Comparison of ENCODE assay signal across 8 cellular contexts in genomic region chr19:45406957-45407375, GRCh38. TPM values are rescaled to one million over a fixed set of nuclear protein-coding genes. Genes with fewer than 3 reads are reported as not detected.
DNase-seq lines count a peak whose midpoint lies in the region; ATAC-seq, FAIRE-seq and TF ChIP-seq lines count a peak whose summit lies in the region.

No MANE protein-coding gene starts in this region.

- H3K4me3 ChIP-seq in HepG2 (replicated peaks in 1 of 3; ENCODE audit: insufficient read depth in 1 of 3, low read depth in 2 of 3, low read length in 3 of 3), result peak overlapping the region; percentile 75 to 84 (median 84)
- H3K4me3 ChIP-seq in tibial artery, result peak overlapping the region; percentile 59 to 64

- no TSS peak for BruUV-seq in HepG2 (replicated peaks; lab: Mats Ljungman, UMichigan)

- peak overlapping the region; percentile 98 for H3K4me3 Mint-ChIP-seq in activated naive CD4-positive, alpha-beta T cell treated with anti-CD3 and anti-CD28 coated beads, Interleukin-2, amount 50 U/mL, for 24 hours
- peak overlapping the region; percentile 98 for H3K4me3 Mint-ChIP-seq in activated naive CD8-positive, alpha-beta T cell

- in situ Hi-C loops in HepG2 (cut with HindIII; ENCODE audit: extremely low pct_ligation_motif_present, low pct_unique_long_range_greater_than_20kb), result no loop called here

- TF ChIP-seq POLR2A in HepG2 (IDR thresholded peaks at IDR 0.05; ENCODE audit: insufficient read depth in 1 of 2, low read depth in 2 of 2, low read length in 2 of 2), result no peak

- H3K27ac ChIP-seq in HepG2 (ENCODE audit: extremely low read length, insufficient read depth, low read length), result peak overlapping the region; percentile 92
- peak overlapping the region; percentile 85 to 89 for H3K27ac ChIP-seq in tibial artery

- H4K20me1 ChIP-seq in HepG2 (ENCODE audit: insufficient read depth, low read length), result no peaks in the 10 kb centered on the region

- POLR2A ChIA-PET in HepG2 (lab: Yijun Ruan, JAX), result interaction anchor here (0.7 kb wide), 1 partner anchor 15 kb away, joined by 3 read pairs; no protein-coding TSS in a partner anchor

- no peaks in the 10 kb centered on the region for H3K9me3 ChIP-seq in HepG2 (ENCODE audit: low read length)
- H3K9me3 ChIP-seq in tibial artery, result no peaks in the 10 kb centered on the region

- H3K4me1 ChIP-seq in HepG2 (ENCODE audit: insufficient read depth, low read length) (peaks cover 29% of the 10 kb centered on the region), tibial artery (peaks cover 0 to 46% (median 34%) of the 10 kb centered on the region in 4 donors)

- peak overlapping the region; percentile 85 for H3K4me2 ChIP-seq in HepG2 (ENCODE audit: low read depth, low read length)

- 0% methylated on average over 15 of the region's 16 CpGs for WGBS in HepG2 (ENCODE audit: low lambda C conversion rate)

- TF ChIP-seq CTCF in HepG2 (CRISPR knock-in tag; IDR thresholded peaks at IDR 0.05), result no peak
- TF ChIP-seq CTCF in tibial artery (IDR thresholded peaks at IDR 0.05), result no peak

- H3K9me3 Mint-ChIP-seq in activated naive CD4-positive, alpha-beta T cell treated with anti-CD3 and anti-CD28 coated beads, Interleukin-2, amount 50 U/mL, for 24 hours, result no peaks in the 10 kb centered on the region
- H3K9me3 Mint-ChIP-seq in activated naive CD8-positive, alpha-beta T cell (ENCODE audit: low read depth), result no peaks in the 10 kb centered on the region

- peaks cover 17% of the 10 kb centered on the region for H3K27me3 Mint-ChIP-seq in activated naive CD4-positive, alpha-beta T cell treated with anti-CD3 and anti-CD28 coated beads, Interleukin-2, amount 50 U/mL, for 24 hours
- H3K27me3 Mint-ChIP-seq in activated naive CD8-positive, alpha-beta T cell, result peaks cover 10% of the 10 kb centered on the region

- H3K4me1 Mint-ChIP-seq in activated naive CD4-positive, alpha-beta T cell treated with anti-CD3 and anti-CD28 coated beads, Interleukin-2, amount 50 U/mL, for 24 hours, result peaks cover 50% of the 10 kb centered on the region
- peaks cover 33% of the 10 kb centered on the region for H3K4me1 Mint-ChIP-seq in activated naive CD8-positive, alpha-beta T cell (ENCODE audit: low read depth)

- no peak for TF ChIP-seq RAD21 in HepG2 (CRISPR knock-in tag; IDR thresholded peaks at IDR 0.05)

- FAIRE-seq in HepG2 (lab: Jason Lieb, UNC), result no peak

- ATAC-seq in HepG2, result no peak

- H3K36me3 Mint-ChIP-seq in activated naive CD4-positive, alpha-beta T cell treated with anti-CD3 and anti-CD28 coated beads, Interleukin-2, amount 50 U/mL, for 24 hours, result peaks cover 4% of the 10 kb centered on the region
- H3K36me3 Mint-ChIP-seq in activated naive CD8-positive, alpha-beta T cell, result peaks cover 3% of the 10 kb centered on the region

- peaks cover 23% of the 10 kb centered on the region for H3K79me2 ChIP-seq in HepG2 (ENCODE audit: insufficient read depth, low read length)

- H3K27me3 ChIP-seq in HepG2 (ENCODE audit: control insufficient read depth in 1 of 2, insufficient read depth in 2 of 2, low read length in 2 of 2) (no peaks in the 10 kb centered on the region; a peak in 1 of 5 replicates), tibial artery (no peaks in the 10 kb centered on the region)

- peak overlapping the region; percentile 4 for H3K27ac Mint-ChIP-seq in activated naive CD4-positive, alpha-beta T cell treated with anti-CD3 and anti-CD28 coated beads, Interleukin-2, amount 50 U/mL, for 24 hours
- H3K27ac Mint-ChIP-seq in activated naive CD8-positive, alpha-beta T cell, result peak overlapping the region; percentile 96

- intact Hi-C loops in HepG2 (cut with micrococcal nuclease; ENCODE audit: unreplicated experiment), result no loop called here
- intact Hi-C loops in tibial artery (cut with DNase I; ENCODE audit: low total_unique reads), result no loop called here

- H2AFZ ChIP-seq in HepG2 (ENCODE audit: low read length), result no peak overlapping the region

- CTCF ChIA-PET in HepG2 (lab: Yijun Ruan, JAX; ENCODE audit: low intra/inter-chr PET ratio, low total read pairs), result no interaction called here

- peak overlapping the region; percentile 94 for H3K9ac ChIP-seq in HepG2 (ENCODE audit: insufficient read depth, low read depth, low read length)

- no peak for DNase-seq in activated naive CD4-positive, alpha-beta T cell treated with Interleukin-2 at 50 U/mL for 16 hours
- no peak for DNase-seq in HepG2 (ENCODE audit: low spot score)
- no peak for DNase-seq in tibial artery
- DNase-seq in midbrain (lab: John Stamatoyannopoulos, UW), result no peak
- DNase-seq in iPS-NIHi11 (ENCODE audit: low spot score), result no peak
- no peak for DNase-seq in NCI-H1436 treated with DMSO at 0.1 percent for 48 hours (lab: John Stamatoyannopoulos, UW)

- peaks cover 5 to 7% of the 10 kb centered on the region in 2 experiments; a peak in 3 of 5 replicates for H3K36me3 ChIP-seq in HepG2 (replicated peaks in 1 of 2; ENCODE audit: control insufficient read depth in 1 of 2, insufficient read depth in 2 of 2, low read length in 2 of 2)
- peaks cover 0 to 12% (median 0%) of the 10 kb centered on the region in 3 donors for H3K36me3 ChIP-seq in tibial artery

- TF ChIP-seq EP300 in HepG2 (IDR thresholded peaks at IDR 0.05; ENCODE audit: low read depth in 2 of 2, low read length in 2 of 2) (no peak), HepG2 (CRISPR knock-in tag; IDR thresholded peaks at IDR 0.05; ENCODE audit: borderline replicate concordance) (no peak)

RNA-seq across cellular contexts. Expression of gene POLR1G, which starts 0.5 kb away (rescaled TPM):
- 20.8 and 23.3 TPM in 2 replicates for total RNA-seq in HepG2 (2016; rRNA removed; fragmentation: Illumina TruSeq; extraction: Trizol)
- total RNA-seq in HepG2 (2016; cell fraction: cytosol; rRNA removed; fragmentation: Illumina TruSeq; extraction: Trizol; ENCODE audit: low read depth), result 2.6 TPM in 2 replicates
- 19.8 and 20.1 TPM in 2 replicates for total RNA-seq in HepG2 (2016; cell fraction: insoluble cytoplasmic fraction; rRNA removed; fragmentation: Illumina TruSeq; extraction: Trizol)
- total RNA-seq in HepG2 (2016; cell fraction: membrane; rRNA removed; fragmentation: Illumina TruSeq; extraction: Trizol), result 7.7 and 8.2 TPM in 2 replicates
- total RNA-seq in HepG2 (2016; cell fraction: nucleus; rRNA removed; fragmentation: Illumina TruSeq; extraction: Trizol), result 9.2 and 11.6 TPM in 2 replicates
- polyA plus RNA-seq in HepG2 (2011; rRNA removed), result 3.5 and 4.3 TPM in 2 replicates
- 2.5 and 3.4 TPM in 2 replicates for polyA plus RNA-seq in HepG2 (2011; cell fraction: cytosol; rRNA removed)
- 2.3 and 2.6 TPM in 2 replicates for polyA plus RNA-seq in HepG2 (2011; cell fraction: nucleus; rRNA removed)
- 3.3 and 3.7 TPM in 2 replicates for polyA plus RNA-seq in HepG2 (2012)
- polyA plus RNA-seq in HepG2 (2016; cell fraction: cytosol; fragmentation: Illumina TruSeq; extraction: Trizol; ENCODE audit: low read depth), result 1.6 and 1.7 TPM in 2 replicates
- polyA plus RNA-seq in HepG2 (2016; cell fraction: insoluble cytoplasmic fraction; fragmentation: Illumina TruSeq; extraction: Trizol; ENCODE audit: low read depth), result 21.9 and 22.7 TPM in 2 replicates
- 5.1 and 5.5 TPM in 2 replicates for polyA plus RNA-seq in HepG2 (2016; cell fraction: membrane; fragmentation: Illumina TruSeq; extraction: Trizol; ENCODE audit: low read depth)
- polyA plus RNA-seq in HepG2 (2016; cell fraction: nucleus; fragmentation: Illumina TruSeq; extraction: Trizol; ENCODE audit: insufficient read depth, low read depth), result 16.0 and 16.6 TPM in 2 replicates
- 4.8 and 9.0 TPM in 2 replicates for polyA minus RNA-seq in HepG2 (2011; rRNA and poly(A)+ RNA removed; ENCODE audit: low replicate concordance)
- polyA minus RNA-seq in HepG2 (2011; cell fraction: cytosol; rRNA and poly(A)+ RNA removed), result 4.7 and 6.7 TPM in 2 replicates
- 1.7 and 1.9 TPM in 2 replicates for polyA minus RNA-seq in HepG2 (2011; cell fraction: nucleus; rRNA and poly(A)+ RNA removed)

RNA-seq across cellular contexts. Expression of gene PPP1R13L, which starts 2.1 kb away (rescaled TPM):
- total RNA-seq in HepG2 (2016; rRNA removed; fragmentation: Illumina TruSeq; extraction: Trizol), result 1.3 and 1.6 TPM in 2 replicates
- total RNA-seq in HepG2 (2016; cell fraction: cytosol; rRNA removed; fragmentation: Illumina TruSeq; extraction: Trizol; ENCODE audit: low read depth), result 1.1 TPM in 2 replicates
- 1.5 and 1.9 TPM in 2 replicates for total RNA-seq in HepG2 (2016; cell fraction: insoluble cytoplasmic fraction; rRNA removed; fragmentation: Illumina TruSeq; extraction: Trizol)
- 2.2 and 2.4 TPM in 2 replicates for total RNA-seq in HepG2 (2016; cell fraction: membrane; rRNA removed; fragmentation: Illumina TruSeq; extraction: Trizol)
- 3.1 and 3.3 TPM in 2 replicates for total RNA-seq in HepG2 (2016; cell fraction: nucleus; rRNA removed; fragmentation: Illumina TruSeq; extraction: Trizol)
- 6.6 and 8.8 TPM in 2 replicates for polyA plus RNA-seq in HepG2 (2011; rRNA removed)
- polyA plus RNA-seq in HepG2 (2011; cell fraction: cytosol; rRNA removed), result 3.8 and 5.5 TPM in 2 replicates
- polyA plus RNA-seq in HepG2 (2011; cell fraction: nucleus; rRNA removed), result 38.9 and 47.2 TPM in 2 replicates
- 18.0 and 19.6 TPM in 2 replicates for polyA plus RNA-seq in HepG2 (2012)
- 0.78 and 1.1 TPM in 2 replicates for polyA plus RNA-seq in HepG2 (2016; cell fraction: cytosol; fragmentation: Illumina TruSeq; extraction: Trizol; ENCODE audit: low read depth)
- 3.8 and 3.9 TPM in 2 replicates for polyA plus RNA-seq in HepG2 (2016; cell fraction: insoluble cytoplasmic fraction; fragmentation: Illumina TruSeq; extraction: Trizol; ENCODE audit: low read depth)
- 1.6 and 1.9 TPM in 2 replicates for polyA plus RNA-seq in HepG2 (2016; cell fraction: membrane; fragmentation: Illumina TruSeq; extraction: Trizol; ENCODE audit: low read depth)
- polyA plus RNA-seq in HepG2 (2016; cell fraction: nucleus; fragmentation: Illumina TruSeq; extraction: Trizol; ENCODE audit: insufficient read depth, low read depth), result 8.3 and 10.5 TPM in 2 replicates
- 6.9 and 17.3 TPM in 2 replicates for polyA minus RNA-seq in HepG2 (2011; rRNA and poly(A)+ RNA removed; ENCODE audit: low replicate concordance)
- 13.4 and 14.9 TPM in 2 replicates for polyA minus RNA-seq in HepG2 (2011; cell fraction: cytosol; rRNA and poly(A)+ RNA removed)
- polyA minus RNA-seq in HepG2 (2011; cell fraction: nucleus; rRNA and poly(A)+ RNA removed), result 8.0 and 9.2 TPM in 2 replicates

RNA-seq across cellular contexts. Expression of gene ERCC1, which starts 16.8 kb away (rescaled TPM):
- total RNA-seq in HepG2 (2016; rRNA removed; fragmentation: Illumina TruSeq; extraction: Trizol), result 39.3 and 40.0 TPM in 2 replicates
- total RNA-seq in HepG2 (2016; cell fraction: cytosol; rRNA removed; fragmentation: Illumina TruSeq; extraction: Trizol; ENCODE audit: low read depth), result 45.6 and 63.1 TPM in 2 replicates
- 33.8 and 46.8 TPM in 2 replicates for total RNA-seq in HepG2 (2016; cell fraction: insoluble cytoplasmic fraction; rRNA removed; fragmentation: Illumina TruSeq; extraction: Trizol)
- total RNA-seq in HepG2 (2016; cell fraction: membrane; rRNA removed; fragmentation: Illumina TruSeq; extraction: Trizol), result 47.2 and 50.6 TPM in 2 replicates
- total RNA-seq in HepG2 (2016; cell fraction: nucleus; rRNA removed; fragmentation: Illumina TruSeq; extraction: Trizol), result 15.5 and 16.4 TPM in 2 replicates
- polyA plus RNA-seq in HepG2 (2011; rRNA removed), result 66.4 and 76.6 TPM in 2 replicates
- polyA plus RNA-seq in HepG2 (2011; cell fraction: cytosol; rRNA removed), result 48.2 and 78.5 TPM in 2 replicates
- 84.4 and 86.6 TPM in 2 replicates for polyA plus RNA-seq in HepG2 (2011; cell fraction: nucleus; rRNA removed)
- polyA plus RNA-seq in HepG2 (2012), result 38.8 and 40.5 TPM in 2 replicates
- 57.8 and 73.2 TPM in 2 replicates for polyA plus RNA-seq in HepG2 (2016; cell fraction: cytosol; fragmentation: Illumina TruSeq; extraction: Trizol; ENCODE audit: low read depth)
- polyA plus RNA-seq in HepG2 (2016; cell fraction: insoluble cytoplasmic fraction; fragmentation: Illumina TruSeq; extraction: Trizol; ENCODE audit: low read depth), result 53.9 and 54.0 TPM in 2 replicates
- polyA plus RNA-seq in HepG2 (2016; cell fraction: membrane; fragmentation: Illumina TruSeq; extraction: Trizol; ENCODE audit: low read depth), result 53.9 and 61.0 TPM in 2 replicates
- 40.4 and 44.1 TPM in 2 replicates for polyA plus RNA-seq in HepG2 (2016; cell fraction: nucleus; fragmentation: Illumina TruSeq; extraction: Trizol; ENCODE audit: insufficient read depth, low read depth)
- polyA minus RNA-seq in HepG2 (2011; rRNA and poly(A)+ RNA removed; ENCODE audit: low replicate concordance), result 68.2 and 77.1 TPM in 2 replicates
- polyA minus RNA-seq in HepG2 (2011; cell fraction: cytosol; rRNA and poly(A)+ RNA removed), result 28.0 and 42.8 TPM in 2 replicates
- 23.7 and 24.2 TPM in 2 replicates for polyA minus RNA-seq in HepG2 (2011; cell fraction: nucleus; rRNA and poly(A)+ RNA removed)

RNA-seq across cellular contexts. Expression of gene ERCC2, which starts 36.6 kb away (rescaled TPM):
- 20.5 and 25.4 TPM in 2 replicates for total RNA-seq in HepG2 (2016; rRNA removed; fragmentation: Illumina TruSeq; extraction: Trizol)
- total RNA-seq in HepG2 (2016; cell fraction: cytosol; rRNA removed; fragmentation: Illumina TruSeq; extraction: Trizol; ENCODE audit: low read depth), result 4.8 and 6.0 TPM in 2 replicates
- 17.4 and 24.0 TPM in 2 replicates for total RNA-seq in HepG2 (2016; cell fraction: insoluble cytoplasmic fraction; rRNA removed; fragmentation: Illumina TruSeq; extraction: Trizol)
- total RNA-seq in HepG2 (2016; cell fraction: membrane; rRNA removed; fragmentation: Illumina TruSeq; extraction: Trizol), result 10.7 and 11.8 TPM in 2 replicates
- total RNA-seq in HepG2 (2016; cell fraction: nucleus; rRNA removed; fragmentation: Illumina TruSeq; extraction: Trizol), result 18.4 and 26.1 TPM in 2 replicates
- polyA plus RNA-seq in HepG2 (2011; rRNA removed), result 49.2 and 63.4 TPM in 2 replicates
- polyA plus RNA-seq in HepG2 (2011; cell fraction: cytosol; rRNA removed), result 18.2 and 21.9 TPM in 2 replicates
- 186 and 287 TPM in 2 replicates for polyA plus RNA-seq in HepG2 (2011; cell fraction: nucleus; rRNA removed)
- 34.7 and 38.8 TPM in 2 replicates for polyA plus RNA-seq in HepG2 (2012)
- polyA plus RNA-seq in HepG2 (2016; cell fraction: cytosol; fragmentation: Illumina TruSeq; extraction: Trizol; ENCODE audit: low read depth), result 6.0 and 6.6 TPM in 2 replicates
- 21.0 and 26.5 TPM in 2 replicates for polyA plus RNA-seq in HepG2 (2016; cell fraction: insoluble cytoplasmic fraction; fragmentation: Illumina TruSeq; extraction: Trizol; ENCODE audit: low read depth)
- 12.1 and 13.4 TPM in 2 replicates for polyA plus RNA-seq in HepG2 (2016; cell fraction: membrane; fragmentation: Illumina TruSeq; extraction: Trizol; ENCODE audit: low read depth)
- polyA plus RNA-seq in HepG2 (2016; cell fraction: nucleus; fragmentation: Illumina TruSeq; extraction: Trizol; ENCODE audit: insufficient read depth, low read depth), result 89.8 and 93.0 TPM in 2 replicates
- polyA minus RNA-seq in HepG2 (2011; rRNA and poly(A)+ RNA removed; ENCODE audit: low replicate concordance), result 22.0 and 75.7 TPM in 2 replicates
- 19.7 and 20.4 TPM in 2 replicates for polyA minus RNA-seq in HepG2 (2011; cell fraction: cytosol; rRNA and poly(A)+ RNA removed)
- 28.0 and 29.0 TPM in 2 replicates for polyA minus RNA-seq in HepG2 (2011; cell fraction: nucleus; rRNA and poly(A)+ RNA removed)
